In genomic region chr12:65537978-65538377, GRCh38 we compare ENCODE assay signal across 26 cellular contexts.
DNase-seq lines count a peak whose midpoint lies in the region; ATAC-seq, FAIRE-seq and TF ChIP-seq lines count a peak whose summit lies in the region.
"Had no signal": no experiment of that assay in that cellular context is flagged by ENCODE, and none has a peak within 500 bp of the region (broad histone marks: within the 10 kb centered on the region; RNA-seq: fewer than 3 reads in every experiment).

No MANE protein-coding gene starts in this region.

- CTCF ChIA-PET in HCT116 (lab: Charles Lee): interaction anchor here (0.8 kb wide), 1 partner anchor 19 kb away, joined by 3 read pairs; no protein-coding TSS in a partner anchor

- H3K9me3 ChIP-seq in HCT116 (ENCODE audit: control insufficient read depth in 1 of 2, insufficient read depth in 1 of 2, low read depth in 1 of 2, low read length in 2 of 2) (peaks cover 8 to 19% of the 10 kb centered on the region in 2 experiments; a peak in 2 of 4 replicates), astrocyte (ENCODE audit: insufficient read depth, low read depth, low read length) (peaks cover 3% of the 10 kb centered on the region), skeletal muscle satellite cell (replicated peaks; ENCODE audit: low read length) (peaks cover 17% of the 10 kb centered on the region)

- FAIRE-seq in astrocyte (lab: Jason Lieb, UNC): no peak
- FAIRE-seq: D721Med, HepG2 had no signal

- no peak for TF ChIP-seq CTCF in HCT116 (IDR thresholded peaks at IDR 0.05 in 2 of 3, conservative IDR thresholded peaks at IDR 0.05 in 1 of 3; ENCODE audit: borderline replicate concordance in 1 of 3, insufficient read depth in 1 of 3, low read depth in 2 of 3, low read length in 2 of 3)
- TF ChIP-seq CTCF in astrocyte (IDR thresholded peaks at IDR 0.05; ENCODE audit: insufficient read depth, low read depth, low read length): no peak

- H3K27me3 Mint-ChIP-seq in astrocyte (ENCODE audit: low read depth, unreplicated experiment): no peaks in the 10 kb centered on the region
- H3K27me3 Mint-ChIP-seq: B cell had no signal

- H3K36me3 Mint-ChIP-seq in astrocyte (ENCODE audit: low read depth, unreplicated experiment): peaks cover 7% of the 10 kb centered on the region
- H3K36me3 Mint-ChIP-seq: neural progenitor cell had no signal

- H3K4me1 Mint-ChIP-seq in astrocyte (ENCODE audit: low read depth, unreplicated experiment): peaks cover 30% of the 10 kb centered on the region
- H3K4me1 Mint-ChIP-seq: B cell; stimulated activated naive CD8-positive, alpha-beta T cell treated with anti-CD3 and anti-CD28 coated beads, Interleukin-15, amount 100 ng/mL, for 72 hours had no signal

- intact Hi-C loops in HCT116 (cut with micrococcal nuclease): loop anchor here (1.0 to 10.0 kb wide), 5 partner anchors 64 to 225 kb away; no protein-coding TSS in a partner anchor

- RAD21 ChIA-PET in HCT116 (lab: Charles Lee; ENCODE audit: low non-redundant PET in 1 of 2, low total read pairs in 2 of 2, uncharacterized antibody in 2 of 2, unreplicated experiment in 2 of 2): no interaction called here

- no peak for DNase-seq in HCT116 (ENCODE audit: low read depth, low spot score)
- DNase-seq in astrocyte (ENCODE audit: low read depth): no peak
- DNase-seq in islet precursor cell: peak; percentile 5
- DNase-seq in mesenteric fat pad (ENCODE audit: low spot score): no peak
- DNase-seq in OCI-M2 (lab: John Stamatoyannopoulos, UW; ENCODE audit: unreplicated experiment): no peak
- DNase-seq in stimulated activated CD4-positive, alpha-beta T cell treated with anti-CD3 and anti-CD28 coated beads, Interleukin-4, amount 100 ng/mL, for 1 hour: no peak
- DNase-seq in NCI-H1694 (lab: John Stamatoyannopoulos, UW): no peak
- DNase-seq: activated effector memory CD4-positive, alpha-beta T cell treated with anti-CD3 and anti-CD28 coated beads, Interleukin-2, amount 50 U/mL, for 16 hours; dorsolateral prefrontal cortex; mucosa of descending colon; NCI-H1436; NCI-H69; SHP77 treated with DMSO at 0.1 percent for 48 hours; spleen; stimulated activated CD4-positive, alpha-beta T cell treated with anti-CD3 and anti-CD28 coated beads, Interleukin-4, amount 100 ng/mL, for 4 hours; stimulated activated naive CD8-positive, alpha-beta T cell treated with anti-CD3 and anti-CD28 coated beads, Interleukin-15, amount 100 ng/mL, for 72 hours; upper lobe of right lung had no signal

- no peaks in the 10 kb centered on the region for H4K20me1 ChIP-seq in HCT116 (ENCODE audit: insufficient read depth)
- no peaks in the 10 kb centered on the region for H4K20me1 ChIP-seq in astrocyte (ENCODE audit: insufficient read depth, low read length)

- peaks cover 51 to 59% of the 10 kb centered on the region in 2 experiments for H3K4me1 ChIP-seq in HCT116 (ENCODE audit: control insufficient read depth in 1 of 2, insufficient read depth in 2 of 2, low read length in 2 of 2)
- H3K4me1 ChIP-seq in astrocyte (ENCODE audit: insufficient read depth, low read length): peaks cover 48% of the 10 kb centered on the region
- peaks cover 50% of the 10 kb centered on the region for H3K4me1 ChIP-seq in skeletal muscle satellite cell (ENCODE audit: control insufficient read depth, insufficient read depth, low read length)
- H3K4me1 ChIP-seq: neural progenitor cell, spleen had no signal

- no TSS peak for BruUV-seq in HCT116 (replicated peaks; lab: Mats Ljungman, UMichigan)

- no peaks in the 10 kb centered on the region for H3K9me2 ChIP-seq in HCT116 (ENCODE audit: insufficient read depth)

- H2AFZ ChIP-seq in HCT116 (ENCODE audit: low read depth, low read length, poor library complexity, severe bottlenecking) (no peak overlapping the region), astrocyte (ENCODE audit: low read depth, low read length) (no peak overlapping the region)
- H2AFZ ChIP-seq: neural progenitor cell had no signal

- H3K27ac ChIP-seq in HCT116 (ENCODE audit: low read depth, low read length) (peak overlapping the region; percentile 99), astrocyte (ENCODE audit: low read depth, low read length) (peak overlapping the region; percentile 97)
- H3K27ac ChIP-seq: cardiac muscle cell, dorsolateral prefrontal cortex, neural progenitor cell, upper lobe of right lung had no signal

- no peak for TF ChIP-seq RAD21 in HCT116 (IDR thresholded peaks at IDR 0.05; ENCODE audit: low read depth)

- peaks cover 0 to 24% of the 10 kb centered on the region in 2 experiments; a peak in 2 of 4 replicates for H3K36me3 ChIP-seq in HCT116 (ENCODE audit: control insufficient read depth in 1 of 2, insufficient read depth in 2 of 2, low read length in 2 of 2)
- no peaks in the 10 kb centered on the region for H3K36me3 ChIP-seq in astrocyte (ENCODE audit: insufficient read depth, low read length)
- no peaks in the 10 kb centered on the region for H3K36me3 ChIP-seq in skeletal muscle satellite cell (ENCODE audit: insufficient read depth, low read length)
- H3K36me3 ChIP-seq: cardiac muscle cell, neural progenitor cell, spleen, upper lobe of right lung had no signal

- H3K4me3 Mint-ChIP-seq in astrocyte (ENCODE audit: unreplicated experiment): no peak overlapping the region
- H3K4me3 Mint-ChIP-seq: B cell; neural progenitor cell; stimulated activated naive CD8-positive, alpha-beta T cell treated with anti-CD3 and anti-CD28 coated beads, Interleukin-15, amount 100 ng/mL, for 72 hours; T-helper 1 cell treated with Interleukin-12 subunit alpha and Interleukin-12 subunit beta and Interleukin-4 antibody, amounts not matched to agents 30 μg/mL and 1 μg/mL, for 36 hours had no signal

- peak overlapping the region; percentile 71 for H3K9ac ChIP-seq in HCT116 (ENCODE audit: low read length)
- H3K9ac ChIP-seq in astrocyte (ENCODE audit: low read length): peak overlapping the region; percentile 69
- peak overlapping the region; percentile 81 for H3K9ac ChIP-seq in skeletal muscle satellite cell (ENCODE audit: low read depth, low read length)
- H3K9ac ChIP-seq: neural progenitor cell had no signal

- H3K27me3 ChIP-seq in HCT116 (ENCODE audit: insufficient read depth, low read length): no peaks in the 10 kb centered on the region
- H3K27me3 ChIP-seq in astrocyte (ENCODE audit: insufficient read depth, low read length): no peaks in the 10 kb centered on the region
- H3K27me3 ChIP-seq in skeletal muscle satellite cell (ENCODE audit: control insufficient read depth, insufficient read depth, low read length): no peaks in the 10 kb centered on the region
- H3K27me3 ChIP-seq: cardiac muscle cell, neural progenitor cell, spleen, upper lobe of right lung had no signal

- H3K79me2 ChIP-seq in HCT116 (ENCODE audit: insufficient read depth, low read length) (peaks cover 13% of the 10 kb centered on the region; the same call in 1 of the 2 replicates), astrocyte (ENCODE audit: insufficient read depth, low read length) (no peaks in the 10 kb centered on the region)

- POLR2A ChIA-PET in HCT116 (lab: Charles Lee): interaction anchor here (0.9 to 1.5 kb wide), 4 partner anchors 14 to 191 kb away, joined by 3 to 7 read pairs (median 4); no protein-coding TSS in a partner anchor

- H3K4me3 ChIP-seq in HCT116 (replicated peaks in 1 of 2; ENCODE audit: low read depth in 1 of 2, low read length in 2 of 2) (no peak overlapping the region), astrocyte (ENCODE audit: insufficient read depth, low read depth, low read length) (no peak overlapping the region), skeletal muscle satellite cell (ENCODE audit: low read length) (peak overlapping the region; percentile 15)
- H3K4me3 ChIP-seq: cardiac muscle cell, dorsolateral prefrontal cortex, mucosa of descending colon, neural progenitor cell, spleen, upper lobe of right lung had no signal

- peaks cover 18% of the 10 kb centered on the region for H3K9me3 Mint-ChIP-seq in astrocyte (ENCODE audit: unreplicated experiment)

- no peak overlapping the region for H3K27ac Mint-ChIP-seq in astrocyte (ENCODE audit: unreplicated experiment)
- H3K27ac Mint-ChIP-seq: B cell; neural progenitor cell; stimulated activated naive CD8-positive, alpha-beta T cell treated with anti-CD3 and anti-CD28 coated beads, Interleukin-15, amount 100 ng/mL, for 72 hours; T-helper 1 cell treated with Interleukin-12 subunit alpha and Interleukin-12 subunit beta and Interleukin-4 antibody, amounts not matched to agents 30 μg/mL and 1 μg/mL, for 36 hours had no signal

- ATAC-seq in HCT116: no peak
- ATAC-seq: esophagus mucosa; HepG2; left lobe of liver; mucosa of descending colon; stimulated activated naive CD8-positive, alpha-beta T cell treated with anti-CD3 and anti-CD28 coated beads, Interleukin-15, amount 100 ng/mL, for 72 hours; upper lobe of right lung had no signal

- peak overlapping the region; percentile 58 for H3K4me2 ChIP-seq in HCT116 (ENCODE audit: low read length)
- peak overlapping the region; percentile 47 for H3K4me2 ChIP-seq in astrocyte (ENCODE audit: low read length)
- H3K4me2 ChIP-seq in skeletal muscle satellite cell (ENCODE audit: low read length): peak overlapping the region; percentile 45
- H3K4me2 ChIP-seq: neural progenitor cell had no signal

- no peak for TF ChIP-seq POLR2A in HCT116 (IDR thresholded peaks at IDR 0.05; ENCODE audit: borderline replicate concordance, extremely low read depth, insufficient read depth, insufficient read length)

TF ChIP-seq in HCT116, 20 proteins besides CTCF, POLR2A, EP300 and RAD21 (continues in another document):
- TF ChIP-seq SIN3A (IDR thresholded peaks at IDR 0.05; ENCODE audit: low read depth): no peak
- TF ChIP-seq ZBTB33 (IDR thresholded peaks at IDR 0.05; ENCODE audit: extremely low read depth, insufficient replicate concordance, low read length): no peak
- no peak for TF ChIP-seq ELF1 (IDR thresholded peaks at IDR 0.05; ENCODE audit: borderline replicate concordance, low read depth)
- TF ChIP-seq TCF7L2 (IDR thresholded peaks at IDR 0.05; ENCODE audit: borderline replicate concordance, extremely low read depth, insufficient read depth, insufficient read length): peak; percentile 58
- TF ChIP-seq ZFX (IDR thresholded peaks at IDR 0.05): no peak
